In genomic region chr1:222543817-222544216, GRCh38 we compare ENCODE assay signal across 19 cellular contexts. TPM values are rescaled to one million over a fixed set of nuclear protein-coding genes. Genes with fewer than 3 reads are reported as not detected.
"Had no signal": no experiment of that assay in that cellular context is flagged by ENCODE, and none has a peak within 500 bp of the region (broad histone marks: within the 10 kb centered on the region; RNA-seq: fewer than 3 reads in every experiment).

No MANE protein-coding gene starts in this region.

- H3K27ac Mint-ChIP-seq: activated CD4-positive, alpha-beta memory T cell treated with anti-CD3 and anti-CD28 coated beads, Interleukin-2, amount 10 ng/mL, durations not matched to agents 7 days and 5 days; activated naive CD4-positive, alpha-beta T cell treated with anti-CD3 and anti-CD28 coated beads, Interleukin-2, amount 50 U/mL, for 72 hours; memory B cell; nephron progenitor cell; T-cell had no signal

- H3K36me3 Mint-ChIP-seq: memory B cell, T-cell had no signal

- H3K9me3 Mint-ChIP-seq: activated CD4-positive, alpha-beta memory T cell treated with anti-CD3 and anti-CD28 coated beads, Interleukin-2, amount 10 ng/mL, durations not matched to agents 7 days and 5 days; activated naive CD4-positive, alpha-beta T cell treated with anti-CD3 and anti-CD28 coated beads, Interleukin-2, amount 50 U/mL, for 72 hours; memory B cell; T-cell had no signal

- H3K36me3 ChIP-seq: colonic mucosa, esophagus muscularis mucosa, ovary, right lobe of liver, transverse colon had no signal

- H3K9me3 ChIP-seq: colonic mucosa, esophagus muscularis mucosa, ovary, right lobe of liver, transverse colon had no signal

- H3K4me1 Mint-ChIP-seq: activated CD4-positive, alpha-beta memory T cell treated with anti-CD3 and anti-CD28 coated beads, Interleukin-2, amount 10 ng/mL, durations not matched to agents 7 days and 5 days; memory B cell; T-cell had no signal

- H3K27me3 ChIP-seq: colonic mucosa, ovary, right lobe of liver had no signal

- H3K4me3 ChIP-seq: colonic mucosa, esophagus muscularis mucosa, ovary, right lobe of liver, transverse colon had no signal

- H3K27ac ChIP-seq: colonic mucosa, esophagus muscularis mucosa, ovary, right lobe of liver, transverse colon had no signal

- H3K4me1 ChIP-seq: colonic mucosa, esophagus muscularis mucosa, right lobe of liver, transverse colon had no signal

- DNase-seq: activated CD4-positive, alpha-beta memory T cell treated with anti-CD3 and anti-CD28 coated beads, Interleukin-2, amount 10 ng/mL, durations not matched to agents 7 days and 5 days; activated CD8-positive, alpha-beta memory T cell treated with anti-CD3 and anti-CD28 coated beads, Interleukin-2, amount 50 U/mL, for 4 hours; activated gamma-delta T cell; activated T-cell treated with anti-CD3 and anti-CD28 coated beads, Interleukin-2, amount 50 U/mL, for 48 hours; amniotic stem cell; caudate nucleus; colonic mucosa; left ventricle myocardium superior; nephron progenitor cell; ovary; right lobe of liver; stimulated activated naive CD8-positive, alpha-beta T cell treated with anti-CD3 and anti-CD28 coated beads, Interleukin-15, Interleukin-2, amounts not matched to agents 100 U/mL and 50 U/mL, for 24 hours; T-cell; T1000; transverse colon had no signal

- H3K4me3 Mint-ChIP-seq: activated CD4-positive, alpha-beta memory T cell treated with anti-CD3 and anti-CD28 coated beads, Interleukin-2, amount 10 ng/mL, durations not matched to agents 7 days and 5 days; memory B cell; nephron progenitor cell; T-cell had no signal

- ATAC-seq: activated naive CD4-positive, alpha-beta T cell treated with anti-CD3 and anti-CD28 coated beads, Interleukin-2, amount 50 U/mL, for 72 hours; left ventricle myocardium superior; stimulated activated naive CD8-positive, alpha-beta T cell treated with anti-CD3 and anti-CD28 coated beads, Interleukin-15, Interleukin-2, amounts not matched to agents 100 U/mL and 50 U/mL, for 24 hours; T-cell had no signal

RNA-seq across cellular contexts. Expression of gene HHIPL2, which starts 4.1 kb away (rescaled TPM):
- total RNA-seq: left ventricle myocardium superior, pulmonary artery endothelial cell had no signal
